Comparison of ENCODE assay signal across 16 cellular contexts in genomic region chr15:76236350-76236749, GRCh38.
A peak's percentile ranks its signal among the peaks of the same experiment; 100 is the strongest.
DNase-seq lines count a peak whose midpoint lies in the region; ATAC-seq, FAIRE-seq and TF ChIP-seq lines count a peak whose summit lies in the region.
"Had no signal": no experiment of that assay in that cellular context is flagged by ENCODE, and none has a peak within 500 bp of the region (broad histone marks: within the 10 kb centered on the region; RNA-seq: fewer than 3 reads in every experiment).

No MANE protein-coding gene starts in this region.

- peaks cover 16% of the 10 kb centered on the region for H4K20me1 ChIP-seq in PC-9 (ENCODE audit: insufficient read depth)

- 61% methylated on average over 2 of the region's 2 CpGs for WGBS in A549 (ENCODE audit: missing lambda C conversion rate)

- intact Hi-C loops in CD8-positive, alpha-beta T cell (cut with DNase I, micrococcal nuclease), result loop anchor here (5.0 kb wide), 2 partner anchors 51 to 606 kb away; no protein-coding TSS in a partner anchor
- intact Hi-C loops in PC-9 (cut with micrococcal nuclease; ENCODE audit: unreplicated experiment), result loop anchor here (5.0 kb wide), 2 partner anchors 44 to 631 kb away; no protein-coding TSS in a partner anchor
- intact Hi-C loops in left colon (cut with DNase I, micrococcal nuclease), result loop anchor here in 1 of 2 donors (10.0 kb wide), 1 partner anchor 88 kb away; no protein-coding TSS in a partner anchor
- intact Hi-C loops in head of caudate nucleus (cut with DNase I), result no loop called here

- TF ChIP-seq POLR2A in A549 (IDR thresholded peaks at IDR 0.05; ENCODE audit: low read length), result no peak

- POLR2A ChIA-PET in A549 (lab: Yijun Ruan, JAX) (interaction anchor here (1.0 kb wide), 1 partner anchor 99 kb away, joined by 4 read pairs; no protein-coding TSS in a partner anchor), PC-9 (lab: Charles Lee; ENCODE audit: unreplicated experiment) (no interaction called here)
- POLR2A ChIA-PET in CD8-positive, alpha-beta T cell (lab: Charles Lee), result no interaction called here

- DNase-seq in A549 (ENCODE audit: low read depth in 1 of 2, low spot score in 1 of 2) (no peak), PC-9 (no peak), left colon (no peak), head of caudate nucleus (no peak), putamen (ENCODE audit: low spot score) (no peak)
- DNase-seq in CD8-positive, alpha-beta T cell, result no peak
- DNase-seq: AML-193; Calu3; CD4-positive, alpha-beta T cell; DMS79 treated with DMSO at 0.1 percent for 48 hours; GF-D8; GM23248; HCEC 1CT had no signal

- TF ChIP-seq EP300 in A549 (IDR thresholded peaks at IDR 0.05), result no peak

- H3K27me3 Mint-ChIP-seq in CD8-positive, alpha-beta T cell (ENCODE audit: low read depth), result no peaks in the 10 kb centered on the region
- H3K27me3 Mint-ChIP-seq: CD4-positive, alpha-beta T cell had no signal

- no peaks in the 10 kb centered on the region for H3K27me3 ChIP-seq in CD8-positive, alpha-beta T cell (ENCODE audit: insufficient read depth, low read length)
- no peaks in the 10 kb centered on the region for H3K27me3 ChIP-seq in PC-9 (ENCODE audit: insufficient read depth, low read depth)

- ATAC-seq in A549, result no peak
- ATAC-seq in CD8-positive, alpha-beta T cell, result no peak
- peak; percentile 40 for ATAC-seq in left colon
- no peak for ATAC-seq in GM19463 (IDR thresholded peaks at IDR 0.05; ENCODE audit: unreplicated experiment)

- H3K4me1 Mint-ChIP-seq in CD8-positive, alpha-beta T cell (ENCODE audit: low read depth), result no peaks in the 10 kb centered on the region

- CTCF ChIA-PET in A549 (lab: Yijun Ruan, JAX) (interaction anchor here (0.8 to 5.4 kb wide), 27 partner anchors 8 to 632 kb away, joined by 3 to 39 read pairs (median 7); no protein-coding TSS in a partner anchor), PC-9 (lab: Charles Lee) (interaction anchor here (0.9 kb wide), 1 partner anchor 94 kb away, joined by 5 read pairs; no protein-coding TSS in a partner anchor)
- CTCF ChIA-PET in CD8-positive, alpha-beta T cell (lab: Charles Lee), result interaction anchor here (1.0 to 2.3 kb wide), 5 partner anchors 8 to 50 kb away, joined by 4 to 6 read pairs (median 4); no protein-coding TSS in a partner anchor

- H3K27ac Mint-ChIP-seq in CD8-positive, alpha-beta T cell, result peak overlapping the region; percentile 7
- H3K27ac Mint-ChIP-seq: CD4-positive, alpha-beta T cell had no signal

- H3K4me2 ChIP-seq in A549, result no peak overlapping the region
- H3K4me2 ChIP-seq in PC-9, result no peak overlapping the region

- no peak overlapping the region for H2AFZ ChIP-seq in PC-9
- H2AFZ ChIP-seq: GM23248 had no signal

- H3K9me3 ChIP-seq in A549 (no peaks in the 10 kb centered on the region), PC-9 (ENCODE audit: insufficient read depth, low read depth) (no peaks in the 10 kb centered on the region)
- no peaks in the 10 kb centered on the region for H3K9me3 ChIP-seq in CD8-positive, alpha-beta T cell (ENCODE audit: low read length)

- H3K36me3 Mint-ChIP-seq in CD8-positive, alpha-beta T cell, result peaks cover 12% of the 10 kb centered on the region

- no peaks in the 10 kb centered on the region for H3K9me3 Mint-ChIP-seq in CD8-positive, alpha-beta T cell
- H3K9me3 Mint-ChIP-seq: CD4-positive, alpha-beta T cell had no signal

- no peak overlapping the region for H3K4me3 ChIP-seq in A549
- no peak overlapping the region for H3K4me3 ChIP-seq in CD8-positive, alpha-beta T cell (ENCODE audit: low read depth, low read length)
- H3K4me3 ChIP-seq in PC-9, result no peak overlapping the region
- H3K4me3 ChIP-seq: GM23248 had no signal

- H3K27ac ChIP-seq in A549, result no peak overlapping the region
- no peak overlapping the region for H3K27ac ChIP-seq in CD8-positive, alpha-beta T cell (ENCODE audit: low read depth, low read length)
- 0 out of 2 replicates have a peak overlapping the region, but pooled peaks have one; percentile 12 for H3K27ac ChIP-seq in PC-9
- H3K27ac ChIP-seq: C4-2B, GM23248 had no signal

- FAIRE-seq in A549 (lab: Jason Lieb, UNC), result peak; percentile 28
- FAIRE-seq: A204.1 had no signal

- H3K4me1 ChIP-seq in A549 (no peaks in the 10 kb centered on the region), PC-9 (replicated peaks; ENCODE audit: insufficient read depth) (no peaks in the 10 kb centered on the region)
- no peaks in the 10 kb centered on the region for H3K4me1 ChIP-seq in CD8-positive, alpha-beta T cell (ENCODE audit: insufficient read depth, low read length)

- TF ChIP-seq CTCF in A549 (IDR thresholded peaks at IDR 0.05) (no peak), PC-9 (conservative IDR thresholded peaks at IDR 0.05) (no peak)
- no peak for TF ChIP-seq CTCF in CD8-positive, alpha-beta T cell (IDR thresholded peaks at IDR 0.05)

- BruUV-seq in PC-9 (replicated peaks; lab: Mats Ljungman, UMichigan), result no TSS peak

- no peaks in the 10 kb centered on the region for H3K79me2 ChIP-seq in PC-9 (ENCODE audit: low read depth)

- no peak overlapping the region for H3K4me3 Mint-ChIP-seq in CD8-positive, alpha-beta T cell
- H3K4me3 Mint-ChIP-seq: CD4-positive, alpha-beta T cell had no signal

- no peaks in the 10 kb centered on the region for H3K36me3 ChIP-seq in CD8-positive, alpha-beta T cell (ENCODE audit: insufficient read depth, low read length)
- 0 out of 2 replicates have a peak, but pooled peaks cover 6% of the 10 kb centered on the region for H3K36me3 ChIP-seq in PC-9 (ENCODE audit: low read depth)

- H3K9me2 ChIP-seq in PC-9 (ENCODE audit: insufficient read depth), result no peaks in the 10 kb centered on the region

- peaks cover 22% of the 10 kb centered on the region for H3F3A ChIP-seq in PC-9 (ENCODE audit: insufficient read depth, low read depth)

- no peak for TF ChIP-seq RAD21 in A549 (conservative IDR thresholded peaks at IDR 0.05 in 1 of 2, IDR thresholded peaks at IDR 0.05 in 1 of 2)

TF ChIP-seq in A549, 52 proteins besides CTCF, POLR2A, EP300 and RAD21:
- TF ChIP-seq FOXS1 (CRISPR knock-in tag; IDR thresholded peaks at IDR 0.05), result no peak
